8 cellular contexts compared by ENCODE assay signal in genomic region chrX:119943185-119943988, GRCh38. TPM values are rescaled to one million over a fixed set of nuclear protein-coding genes. Genes with fewer than 3 reads are reported as not detected.
DNase-seq lines count a peak whose midpoint lies in the region; ATAC-seq and TF ChIP-seq lines count a peak whose summit lies in the region.

NKAP (minus strand) TSS chrX:119943751; CDS start chrX:119943605, 146 bp downstream.

- H3K4me3 Mint-ChIP-seq in activated naive CD8-positive, alpha-beta T cell treated with anti-CD3 and anti-CD28 coated beads for 36 hours = peak within 1 kb of the TSS; percentile 95

- H3K9me3 Mint-ChIP-seq in activated naive CD8-positive, alpha-beta T cell treated with anti-CD3 and anti-CD28 coated beads for 36 hours = no peaks in the 10 kb centered on the region

- H3K27me3 ChIP-seq in thoracic aorta (replicated peaks; ENCODE audit: insufficient read depth) = no peaks in the 10 kb centered on the region

- peak within 1 kb of the TSS; percentile 81 to 84 for H3K27ac ChIP-seq in thoracic aorta

- H3K9me3 ChIP-seq in thoracic aorta = no peaks in the 10 kb centered on the region

- no peaks in the 10 kb centered on the region for H3K27me3 Mint-ChIP-seq in activated naive CD8-positive, alpha-beta T cell treated with anti-CD3 and anti-CD28 coated beads for 36 hours

- TF ChIP-seq CTCF in omental fat pad (IDR thresholded peaks at IDR 0.05) (no peak), thoracic aorta (IDR thresholded peaks at IDR 0.05) (no peak)

- peaks cover 3 to 13% of the 10 kb centered on the region in 2 donors for H3K4me1 ChIP-seq in thoracic aorta (ENCODE audit: control insufficient read depth in 1 of 2, low read depth in 2 of 2)

- H3K36me3 Mint-ChIP-seq in activated naive CD8-positive, alpha-beta T cell treated with anti-CD3 and anti-CD28 coated beads for 36 hours = peaks cover 2% of the 10 kb centered on the region

- peak; percentile 21 for TF ChIP-seq POLR2A in GM10847 (IDR thresholded peaks at IDR 0.05; ENCODE audit: extremely low read depth, insufficient read length)

- ATAC-seq in HG02623 (IDR thresholded peaks at IDR 0.05; ENCODE audit: unreplicated experiment) = peak; percentile 76
- ATAC-seq in omental fat pad (ENCODE audit: low FRiP score) = peak; percentile 91
- peak; percentile 79 for ATAC-seq in thoracic aorta (ENCODE audit: insufficient number of reproducible peaks, low FRiP score, low read depth)

- H3K27ac Mint-ChIP-seq in activated naive CD8-positive, alpha-beta T cell treated with anti-CD3 and anti-CD28 coated beads for 36 hours = peak within 1 kb of the TSS; percentile 95

- H3K36me3 ChIP-seq in thoracic aorta = no peaks in the 10 kb centered on the region

- DNase-seq in NCI-H1092 (lab: John Stamatoyannopoulos, UW) = peak; percentile 79
- peak; percentile 78 for DNase-seq in SKM-1 (lab: John Stamatoyannopoulos, UW; ENCODE audit: unreplicated experiment)
- peak; percentile 77 for DNase-seq in activated naive CD8-positive, alpha-beta T cell treated with anti-CD3 and anti-CD28 coated beads for 36 hours
- DNase-seq in glomerular visceral epithelial cell (ENCODE audit: extremely low spot score) = peak; percentile 91
- DNase-seq in omental fat pad (ENCODE audit: low spot score) = peak; percentile 27
- peak; percentile 9 for DNase-seq in thoracic aorta (ENCODE audit: low spot score)

- peak within 1 kb of the TSS; percentile 85 for H3K4me3 ChIP-seq in thoracic aorta

- peaks cover 9% of the 10 kb centered on the region for H3K4me1 Mint-ChIP-seq in activated naive CD8-positive, alpha-beta T cell treated with anti-CD3 and anti-CD28 coated beads for 36 hours

RNA-seq across cellular contexts. Expression of gene NKAP, which starts in this region (rescaled TPM):
- 1 to 10 TPM; 8.3 to 9.7 TPM for total RNA-seq in activated naive CD8-positive, alpha-beta T cell treated with anti-CD3 and anti-CD28 coated beads for 36 hours
- total RNA-seq in omental fat pad = 10 to 100 TPM in 1 of 4 donors, 1 to 10 TPM in 3; 3.1 to 10.7 (median 4.0) TPM
- 10 to 100 TPM in 1 of 2 donors, 1 to 10 TPM in 1; 5.8 to 13.0 TPM for total RNA-seq in thoracic aorta

Comparison
In these comparisons a context has a peak if more than half of its experiments do, and no peak if none do; other contexts are left out.
1. Peak in every context shown above with its lines: DNase-seq, ATAC-seq, H3K4me3 ChIP-seq and H3K27ac ChIP-seq.
2. DNase-seq: peak in every context shown above with its lines; median percentile 91 in glomerular visceral epithelial cell; 79 in NCI-H1092; 78 in SKM-1; 77 in activated naive CD8-positive, alpha-beta T cell treated with anti-CD3 and anti-CD28 coated beads for 36 hours; 27 in omental fat pad; 9 in thoracic aorta.